Comparison of ENCODE assay signal across 8 cellular contexts in genomic region chr7:116211006-116211912, GRCh38. TPM values are rescaled to one million over a fixed set of nuclear protein-coding genes. Genes with fewer than 3 reads are reported as not detected.
DNase-seq lines count a peak whose midpoint lies in the region; FAIRE-seq and TF ChIP-seq lines count a peak whose summit lies in the region.

No MANE protein-coding gene starts in this region.

- TF ChIP-seq CTCF in D721Med (IDR thresholded peaks at IDR 0.05; ENCODE audit: insufficient read depth, missing control alignments), result no peak

- DNase-seq in GM04503 (ENCODE audit: low read depth) (peak; percentile 84), H4 (ENCODE audit: low spot score) (peak; percentile 98), LoVo (ENCODE audit: low spot score) (peak; percentile 100), T-helper 1 cell (peak; percentile 56 to 89 (median 71)), amniotic epithelial cell (ENCODE audit: low read depth) (peak; percentile 77), small intestine (peak; percentile 96), D721Med (ENCODE audit: insufficient read length, low spot score) (no peak)

- FAIRE-seq in small intestine (lab: Jason Lieb, UNC) (no peak), D721Med (lab: Jason Lieb, UNC) (no peak)

- peak overlapping the region; percentile 62 for H3K4me3 ChIP-seq in iPS-15b (ENCODE audit: low read depth, low read length)
- peak overlapping the region; percentile 89 to 95 for H3K4me3 ChIP-seq in small intestine (ENCODE audit: low read depth in 1 of 2, low read length in 2 of 2)

- H3K27ac ChIP-seq in small intestine (ENCODE audit: low read depth in 1 of 2, low read length in 1 of 2), result peak overlapping the region; percentile 92 to 98

- H3K9me3 ChIP-seq in iPS-15b (ENCODE audit: control insufficient read depth, insufficient read depth, low read length) (no peaks in the 10 kb centered on the region), small intestine (ENCODE audit: control insufficient read depth, low read depth) (no peaks in the 10 kb centered on the region)

- 0 to 1% (median 1%) methylated on average over 27 of the region's 27 CpGs for WGBS in small intestine, 3 donors

- H3K27me3 ChIP-seq in iPS-15b (ENCODE audit: control insufficient read depth, insufficient read depth, low read length) (peaks cover 19% of the 10 kb centered on the region), small intestine (ENCODE audit: control insufficient read depth in 2 of 2, insufficient read depth in 2 of 2, low read length in 2 of 2) (no peaks in the 10 kb centered on the region)

- H3K4me1 ChIP-seq in iPS-15b (ENCODE audit: control insufficient read depth, insufficient read depth, low read length), result no peaks in the 10 kb centered on the region
- peaks cover 3 to 6% of the 10 kb centered on the region in 2 donors for H3K4me1 ChIP-seq in small intestine (ENCODE audit: control insufficient read depth in 2 of 2, insufficient read depth in 1 of 2, low read depth in 1 of 2, low read length in 1 of 2)

- H3K36me3 ChIP-seq in iPS-15b (ENCODE audit: control insufficient read depth, insufficient read depth, low read length) (no peaks in the 10 kb centered on the region), small intestine (ENCODE audit: control insufficient read depth in 2 of 2, insufficient read depth in 2 of 2, low read length in 2 of 2) (no peaks in the 10 kb centered on the region)

- H3K9ac ChIP-seq in iPS-15b (ENCODE audit: low read depth, low read length), result peak overlapping the region; percentile 16

RNA-seq across cellular contexts. Expression of gene TES, which starts 0.9 kb away (rescaled TPM):
- total RNA-seq in H4 (2014; rRNA removed; shearing (Covaris generic)), result 36.4 and 59.0 TPM in 2 replicates
- polyA plus RNA-seq in small intestine, result 10 to 100 TPM; 43.2 to 69.7 (median 60.8) TPM
